17 cellular contexts compared by ENCODE assay signal in genomic region chrX:15579778-15580747, GRCh38. TPM values are rescaled to one million over a fixed set of nuclear protein-coding genes. Genes with fewer than 3 reads are reported as not detected.
DNase-seq lines count a peak whose midpoint lies in the region; ATAC-seq and TF ChIP-seq lines count a peak whose summit lies in the region.
"Had no signal": no experiment of that assay in that cellular context is flagged by ENCODE, and none has a peak within 500 bp of the region (broad histone marks: within the 10 kb centered on the region; RNA-seq: fewer than 3 reads in every experiment).

No MANE protein-coding gene starts in this region.

- TF ChIP-seq CTCF in mammary epithelial cell (conservative IDR thresholded peaks at IDR 0.05 in 1 of 2, IDR thresholded peaks at IDR 0.05 in 1 of 2; ENCODE audit: extremely low read depth in 1 of 2, insufficient read depth in 1 of 2, low read depth in 1 of 2, low read length in 2 of 2) (no peak), MCF 10A (IDR thresholded peaks at IDR 0.05; ENCODE audit: unreplicated experiment) (no peak), WERI-Rb-1 (IDR thresholded peaks at IDR 0.05; ENCODE audit: low read depth, low read length) (no peak), prostate gland (IDR thresholded peaks at IDR 0.05) (no peak)

- no peak overlapping the region for H3K4me3 Mint-ChIP-seq in MCF 10A (ENCODE audit: unreplicated experiment)
- H3K4me3 Mint-ChIP-seq: activated CD4-positive, alpha-beta memory T cell treated with anti-CD3 and anti-CD28 coated beads for 36 hours had no signal

- no peak overlapping the region for H2BK5ac ChIP-seq in mesenchymal stem cell (ENCODE audit: low read depth, low read length, poor library complexity, severe bottlenecking)

- no peak overlapping the region for H3K14ac ChIP-seq in mesenchymal stem cell (ENCODE audit: low read length in 2 of 2)

- BruUV-seq in mammary epithelial cell (replicated peaks; lab: Mats Ljungman, UMichigan) (no TSS peak), MCF 10A (replicated peaks; lab: Mats Ljungman, UMichigan) (no TSS peak)

- H2AFZ ChIP-seq in mammary epithelial cell (ENCODE audit: low read depth, low read length) = peak overlapping the region; percentile 40
- no peak overlapping the region for H2AFZ ChIP-seq in mesenchymal stem cell (ENCODE audit: low read depth, low read length)

- in situ Hi-C loops in mammary epithelial cell (cut with MboI; ENCODE audit: low sequenced_read_pairs in 2 of 2) = no loop called here

- no peaks in the 10 kb centered on the region for H3K36me3 Mint-ChIP-seq in MCF 10A (ENCODE audit: insufficient read depth, unreplicated experiment)
- H3K36me3 Mint-ChIP-seq: activated CD4-positive, alpha-beta memory T cell treated with anti-CD3 and anti-CD28 coated beads for 36 hours had no signal

- H4K20me1 ChIP-seq in mammary epithelial cell (ENCODE audit: insufficient read depth, low read length) = no peaks in the 10 kb centered on the region

- POLR2A ChIA-PET in MCF 10A (lab: Yijun Ruan, JAX) = no interaction called here

- CTCF ChIA-PET in mammary epithelial cell (lab: Charles Lee; ENCODE audit: low non-redundant PET) = no interaction called here
- CTCF ChIA-PET in MCF 10A (lab: Yijun Ruan, JAX) = interaction anchor here (0.7 to 1.7 kb wide), 3 partner anchors 12 to 116 kb away, joined by 3 to 6 read pairs (median 3); no protein-coding TSS in a partner anchor

- no peaks in the 10 kb centered on the region for H3K27me3 ChIP-seq in mammary epithelial cell (ENCODE audit: insufficient read depth, low read length)
- peaks cover 0 to 7% of the 10 kb centered on the region in 2 experiments for H3K27me3 ChIP-seq in mesenchymal stem cell (ENCODE audit: control insufficient read depth in 1 of 2, insufficient read depth in 1 of 2, low read length in 2 of 2)
- H3K27me3 ChIP-seq in WERI-Rb-1 (ENCODE audit: insufficient read depth, low read depth, severe bottlenecking) = peaks cover 17% of the 10 kb centered on the region
- H3K27me3 ChIP-seq in prostate gland (replicated peaks; ENCODE audit: insufficient read depth) = no peaks in the 10 kb centered on the region

- ATAC-seq in esophagus mucosa (peak; percentile 89), HG02642 (IDR thresholded peaks at IDR 0.05; ENCODE audit: poor library complexity, unreplicated experiment) (no peak)

- H3K4me2 ChIP-seq in mammary epithelial cell (ENCODE audit: insufficient read depth, low read depth, low read length) (no peak overlapping the region), mesenchymal stem cell (ENCODE audit: low read length, poor library complexity, severe bottlenecking) (no peak overlapping the region)

- H3K9ac ChIP-seq in mammary epithelial cell (ENCODE audit: insufficient read depth, low read length) = no peak overlapping the region
- no peak overlapping the region for H3K9ac ChIP-seq in mesenchymal stem cell (ENCODE audit: low read length)

- no peak overlapping the region for H3K4ac ChIP-seq in mesenchymal stem cell (ENCODE audit: low read depth in 1 of 2, low read length in 2 of 2)

- H3K79me2 ChIP-seq in mammary epithelial cell (ENCODE audit: insufficient read depth, low read length) = no peaks in the 10 kb centered on the region

- H3K4me3 ChIP-seq in mammary epithelial cell (replicated peaks in 1 of 3; ENCODE audit: insufficient read depth in 1 of 3, low read depth in 2 of 3, low read length in 3 of 3) = no peak overlapping the region
- no peak overlapping the region for H3K4me3 ChIP-seq in mesenchymal stem cell (ENCODE audit: insufficient read depth in 1 of 2, low read depth in 1 of 2, low read length in 2 of 2)
- no peak overlapping the region for H3K4me3 ChIP-seq in WERI-Rb-1 (ENCODE audit: low read depth, low read length)
- H3K4me3 ChIP-seq in prostate gland = no peak overlapping the region
- H3K4me3 ChIP-seq: coronary artery had no signal

- no peaks in the 10 kb centered on the region for H3K4me1 ChIP-seq in mammary epithelial cell (ENCODE audit: insufficient read depth, low read length)
- H3K4me1 ChIP-seq in mesenchymal stem cell (ENCODE audit: control insufficient read depth, insufficient read depth, low read depth, low read length) = no peaks in the 10 kb centered on the region
- no peaks in the 10 kb centered on the region for H3K4me1 ChIP-seq in prostate gland (replicated peaks)

- H3K9me3 Mint-ChIP-seq in MCF 10A (ENCODE audit: unreplicated experiment) = no peaks in the 10 kb centered on the region
- H3K9me3 Mint-ChIP-seq: activated CD4-positive, alpha-beta memory T cell treated with anti-CD3 and anti-CD28 coated beads for 36 hours had no signal

- intact Hi-C loops in mammary epithelial cell (cut with micrococcal nuclease) (no loop called here), MCF 10A (cut with micrococcal nuclease) (no loop called here), prostate gland (cut with DNase I) (no loop called here)

- H4K8ac ChIP-seq in mesenchymal stem cell (ENCODE audit: low read length) = no peak overlapping the region

- no peak overlapping the region for H3K23ac ChIP-seq in mesenchymal stem cell (ENCODE audit: low read length in 2 of 2)

- peak; percentile 44 for DNase-seq in mammary epithelial cell
- DNase-seq in MCF 10A (ENCODE audit: unreplicated experiment) = no peak
- DNase-seq in mesenchymal stem cell = peak; percentile 1
- DNase-seq in HCEC 1CT = no peak
- DNase-seq in WERI-Rb-1 = no peak
- DNase-seq in prostate gland (ENCODE audit: low spot score) = no peak
- DNase-seq: activated CD4-positive, alpha-beta memory T cell treated with anti-CD3 and anti-CD28 coated beads for 36 hours; KBM-7; midbrain; NCI-H2029; retina; T-helper 1 cell had no signal

- no peaks in the 10 kb centered on the region for H3K9me3 ChIP-seq in mammary epithelial cell (replicated peaks; ENCODE audit: insufficient read depth, low read length)
- no peaks in the 10 kb centered on the region for H3K9me3 ChIP-seq in mesenchymal stem cell (ENCODE audit: control insufficient read depth, low read length)
- no peaks in the 10 kb centered on the region for H3K9me3 ChIP-seq in WERI-Rb-1 (ENCODE audit: severe bottlenecking)
- no peaks in the 10 kb centered on the region for H3K9me3 ChIP-seq in prostate gland

- TF ChIP-seq POLR2A in prostate gland (IDR thresholded peaks at IDR 0.05) = no peak

- H3K4me1 Mint-ChIP-seq in MCF 10A (ENCODE audit: insufficient read depth, unreplicated experiment) = peaks cover 6% of the 10 kb centered on the region

- H3K36me3 ChIP-seq in mammary epithelial cell (ENCODE audit: insufficient read depth, low read length) (no peaks in the 10 kb centered on the region), mesenchymal stem cell (ENCODE audit: control insufficient read depth in 1 of 2, insufficient read depth in 2 of 2, low read depth in 1 of 2, low read length in 2 of 2) (no peaks in the 10 kb centered on the region), WERI-Rb-1 (no peaks in the 10 kb centered on the region), prostate gland (no peaks in the 10 kb centered on the region)

- H2BK120ac ChIP-seq in mesenchymal stem cell (ENCODE audit: low read depth, low read length) = no peak overlapping the region

- dilution Hi-C loops in mammary epithelial cell (cut with HindIII; ENCODE audit: low sequenced_read_pairs) = no loop called here

- H2AK5ac ChIP-seq in mesenchymal stem cell (ENCODE audit: low read length, severe bottlenecking) = no peak overlapping the region

- 73% methylated on average over 5 of the region's 5 CpGs for WGBS in mammary epithelial cell (ENCODE audit: low coverage, missing lambda C conversion rate)
- WGBS in mesenchymal stem cell = 38% methylated on average over 3 of the region's 5 CpGs
- WGBS in prostate gland = 51% methylated on average over 5 of the region's 5 CpGs

- H4K91ac ChIP-seq in mesenchymal stem cell (ENCODE audit: low read length) = no peak overlapping the region

- H3K27ac ChIP-seq in mammary epithelial cell (ENCODE audit: insufficient read depth, low read depth, low read length) (no peak overlapping the region), mesenchymal stem cell (ENCODE audit: low read length, poor library complexity, severe bottlenecking) (no peak overlapping the region), WERI-Rb-1 (no peak overlapping the region), prostate gland (no peak overlapping the region)

- no peak overlapping the region for H2BK12ac ChIP-seq in mesenchymal stem cell (ENCODE audit: low read length in 2 of 2)

- peaks cover 61% of the 10 kb centered on the region for H3K27me3 Mint-ChIP-seq in MCF 10A (ENCODE audit: insufficient read depth, unreplicated experiment)

- H3K79me1 ChIP-seq in mesenchymal stem cell (replicated peaks; ENCODE audit: low read length, poor library complexity, severe bottlenecking) = no peaks in the 10 kb centered on the region

- no peak overlapping the region for H2BK15ac ChIP-seq in mesenchymal stem cell (ENCODE audit: low read depth, poor library complexity, severe bottlenecking)

- H3K27ac Mint-ChIP-seq in MCF 10A (ENCODE audit: low read depth, unreplicated experiment) = no peak overlapping the region
- H3K27ac Mint-ChIP-seq: activated CD4-positive, alpha-beta memory T cell treated with anti-CD3 and anti-CD28 coated beads for 36 hours had no signal

- peak overlapping the region in 1 of 2 experiments; percentile 2 for H3K18ac ChIP-seq in mesenchymal stem cell (ENCODE audit: low read depth in 1 of 2, low read length in 2 of 2)

RNA-seq across cellular contexts. Expression of gene ACE2, which starts 20.7 kb away (rescaled TPM):
- total RNA-seq in mammary epithelial cell = under 1 TPM; 0.17 to 0.31 TPM
- polyA plus RNA-seq in mammary epithelial cell = 0.12 TPM
- not detected for polyA minus RNA-seq in mammary epithelial cell
- not detected in 2 replicates for total RNA-seq in MCF 10A (2022)
- total RNA-seq in esophagus mucosa = 2.2 TPM
- 0.01 TPM for polyA plus RNA-seq in mesenchymal stem cell (2013, experiment 1 of 2)
- not detected for polyA plus RNA-seq in mesenchymal stem cell (2013, experiment 2 of 2)
- 10 to 100 TPM in 1 of 2 donors, under 1 TPM in 1; 0.14 to 74.6 TPM for total RNA-seq in prostate gland
- total RNA-seq: A172; activated CD4-positive, alpha-beta memory T cell treated with anti-CD3 and anti-CD28 coated beads for 36 hours; glomerular endothelial cell had no signal

Comparison
In these comparisons a context has a peak if more than half of its experiments do, and no peak if none do; other contexts are left out.
1. DNase-seq: peak in mammary epithelial cell (single experiment) and mesenchymal stem cell (single experiment); none in MCF 10A (single experiment), HCEC 1CT (single experiment), WERI-Rb-1 (single experiment) and prostate gland (single experiment).